ENCODE assay signal across 15 cellular contexts in genomic region chr9:20189871-20190270, GRCh38.
"Had no signal": no experiment of that assay in that cellular context is flagged by ENCODE, and none has a peak within 500 bp of the region (broad histone marks: within the 10 kb centered on the region; RNA-seq: fewer than 3 reads in every experiment).

No MANE protein-coding gene starts in this region.

- H3K4me1 ChIP-seq: testis, upper lobe of right lung had no signal

- H3K4me1 Mint-ChIP-seq: stimulated activated naive CD8-positive, alpha-beta T cell treated with anti-CD3 and anti-CD28 coated beads, Interleukin-15, amount 100 ng/mL, for 72 hours had no signal

- FAIRE-seq: islet of Langerhans, TTC549 had no signal

- H3K27me3 ChIP-seq: testis, upper lobe of right lung had no signal

- H3K4me3 ChIP-seq: testis, upper lobe of right lung had no signal

- H3K36me3 Mint-ChIP-seq: natural killer cell treated with Interleukin-12 subunit alpha and Interleukin-12 subunit beta and Interleukin-15 and Interleukin-18, amount 100 ng/mL, for 72 hours had no signal

- H3K9me3 Mint-ChIP-seq: activated naive CD4-positive, alpha-beta T cell treated with anti-CD3 and anti-CD28 coated beads, Interleukin-2, amount 50 U/mL, for 24 hours; natural killer cell treated with Interleukin-12 subunit alpha and Interleukin-12 subunit beta and Interleukin-15 and Interleukin-18, amount 100 ng/mL, for 72 hours had no signal

- H3K9me3 ChIP-seq: testis, upper lobe of right lung had no signal

- H3K27me3 Mint-ChIP-seq: activated naive CD4-positive, alpha-beta T cell treated with anti-CD3 and anti-CD28 coated beads, Interleukin-2, amount 50 U/mL, for 24 hours; stimulated activated naive CD8-positive, alpha-beta T cell treated with anti-CD3 and anti-CD28 coated beads, Interleukin-15, amount 100 ng/mL, for 72 hours had no signal

- H3K27ac Mint-ChIP-seq: activated naive CD4-positive, alpha-beta T cell treated with anti-CD3 and anti-CD28 coated beads, Interleukin-2, amount 50 U/mL, for 24 hours; natural killer cell treated with Interleukin-12 subunit alpha and Interleukin-12 subunit beta and Interleukin-15 and Interleukin-18, amount 100 ng/mL, for 72 hours; stimulated activated naive CD8-positive, alpha-beta T cell treated with anti-CD3 and anti-CD28 coated beads, Interleukin-15, amount 100 ng/mL, for 72 hours had no signal

- ATAC-seq: esophagus mucosa; left lobe of liver; natural killer cell treated with Interleukin-12 subunit alpha and Interleukin-12 subunit beta and Interleukin-15 and Interleukin-18, amount 100 ng/mL, for 72 hours; stimulated activated naive CD8-positive, alpha-beta T cell treated with anti-CD3 and anti-CD28 coated beads, Interleukin-15, amount 100 ng/mL, for 72 hours; upper lobe of right lung had no signal

- H3K27ac ChIP-seq: testis, upper lobe of right lung had no signal

- H3K4me3 Mint-ChIP-seq: activated naive CD4-positive, alpha-beta T cell treated with anti-CD3 and anti-CD28 coated beads, Interleukin-2, amount 50 U/mL, for 24 hours; natural killer cell treated with Interleukin-12 subunit alpha and Interleukin-12 subunit beta and Interleukin-15 and Interleukin-18, amount 100 ng/mL, for 72 hours; stimulated activated naive CD8-positive, alpha-beta T cell treated with anti-CD3 and anti-CD28 coated beads, Interleukin-15, amount 100 ng/mL, for 72 hours had no signal

- DNase-seq: central memory CD4-positive, alpha-beta T cell; glutamatergic neuron; stimulated activated CD4-positive, alpha-beta T cell treated with anti-CD3 and anti-CD28 coated beads, Interleukin-12 subunit alpha, Interleukin-12 subunit beta, amount 100 ng/mL, for 4 hours; stimulated activated CD4-positive, alpha-beta T cell treated with anti-CD3 and anti-CD28 coated beads, Interleukin-2, amount 100 ng/mL, for 48 hours; stimulated activated CD8-positive, alpha-beta memory T cell treated with anti-CD3 and anti-CD28 coated beads, Interleukin-4, amount 100 ng/mL, for 48 hours; stimulated activated naive CD8-positive, alpha-beta T cell treated with anti-CD3 and anti-CD28 coated beads, Interleukin-15, amount 100 ng/mL, for 72 hours; T-helper 2 cell; testis; upper lobe of right lung had no signal

- H3K36me3 ChIP-seq: upper lobe of right lung had no signal
